Comparison of ENCODE assay signal across 9 cellular contexts in the genomic region with DNA sequence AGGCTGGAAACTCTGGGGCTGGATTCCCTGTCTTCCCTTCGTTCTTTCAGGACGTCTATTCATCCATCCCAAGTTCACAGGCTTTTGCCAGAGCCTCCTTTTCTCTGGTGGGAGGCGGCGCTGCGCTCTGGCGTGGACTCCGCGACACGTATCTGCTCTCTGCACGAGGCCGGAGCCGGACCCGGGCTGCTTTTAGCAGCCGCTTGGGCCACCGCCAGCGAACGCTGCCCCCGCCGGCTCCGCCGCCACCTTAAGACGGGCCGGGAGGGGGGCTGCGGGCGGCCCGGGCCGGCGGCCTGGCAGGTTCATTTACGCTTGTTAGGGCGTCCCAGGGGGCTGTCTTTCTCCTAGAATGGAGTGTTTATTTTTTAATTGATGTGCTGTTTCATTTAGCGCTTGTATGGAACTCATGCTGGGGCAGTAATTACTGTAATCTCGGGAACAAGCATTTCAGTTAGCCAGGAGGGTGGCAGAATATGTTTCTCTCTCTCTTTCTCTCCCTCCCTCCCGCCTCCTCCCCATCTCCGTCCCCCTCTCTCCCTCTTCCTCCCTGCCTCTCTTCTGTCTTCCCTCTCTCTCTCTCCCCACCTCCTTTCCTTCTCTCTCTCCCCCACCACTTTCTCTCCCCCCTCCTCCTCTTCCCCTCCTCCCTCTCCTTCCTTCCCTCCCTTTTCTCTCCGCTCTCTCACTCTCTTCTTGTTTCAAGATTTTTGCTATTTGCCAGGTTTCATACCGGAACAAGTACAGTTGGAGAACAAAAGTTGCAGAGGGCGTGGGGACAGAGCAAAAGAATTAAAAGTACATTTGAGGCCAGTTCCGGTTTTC. TPM values are rescaled to one million over a fixed set of nuclear protein-coding genes. Genes with fewer than 3 reads are reported as not detected.
DNase-seq lines count a peak whose midpoint lies in the region; TF ChIP-seq lines count a peak whose summit lies in the region.
"Had no signal": no experiment of that assay in that cellular context is flagged by ENCODE, and none has a peak within 500 bp of the region (broad histone marks: within the 10 kb centered on the region; RNA-seq: fewer than 3 reads in every experiment).

No MANE protein-coding gene starts in this region.

- DNase-seq in G401 (ENCODE audit: low spot score) (peak; percentile 7), NCI-H2081 (lab: John Stamatoyannopoulos, UW) (peak; percentile 68 to 89), head of caudate nucleus (peak in 41 of 42 donors; percentile 39 to 83 (median 66)), neural crest cell (ENCODE audit: low read depth, low spot score) (peak; percentile 26), GOT3 (lab: John Stamatoyannopoulos, UW) (no peak), SIG-M5 treated with dmso at 0.1 percent for 504 hours (lab: John Stamatoyannopoulos, UW; ENCODE audit: unreplicated experiment) (no peak), middle frontal gyrus (ENCODE audit: extremely low spot score, low spot score) (no peak)

- intact Hi-C loops in head of caudate nucleus (cut with DNase I): no loop called here

- peak; percentile 18 for TF ChIP-seq CTCF in neural crest cell (conservative IDR thresholded peaks at IDR 0.05)

- H3K4me3 Mint-ChIP-seq in activated naive CD4-positive, alpha-beta T cell treated with anti-CD3 and anti-CD28 coated beads, Interleukin-2, amount 50 U/mL, for 24 hours: peak overlapping the region; percentile 94
- H3K4me3 Mint-ChIP-seq in neural crest cell: peak overlapping the region; percentile 93

- H3K9me3 Mint-ChIP-seq in activated naive CD4-positive, alpha-beta T cell treated with anti-CD3 and anti-CD28 coated beads, Interleukin-2, amount 50 U/mL, for 24 hours: no peaks in the 10 kb centered on the region
- no peaks in the 10 kb centered on the region for H3K9me3 Mint-ChIP-seq in neural crest cell

- H3K27me3 Mint-ChIP-seq in activated naive CD4-positive, alpha-beta T cell treated with anti-CD3 and anti-CD28 coated beads, Interleukin-2, amount 50 U/mL, for 24 hours: peaks cover 10% of the 10 kb centered on the region
- H3K27me3 Mint-ChIP-seq in neural crest cell (ENCODE audit: low read depth): peaks cover 71% of the 10 kb centered on the region

- no peaks in the 10 kb centered on the region for H3K36me3 Mint-ChIP-seq in activated naive CD4-positive, alpha-beta T cell treated with anti-CD3 and anti-CD28 coated beads, Interleukin-2, amount 50 U/mL, for 24 hours
- H3K36me3 Mint-ChIP-seq in neural crest cell (ENCODE audit: low read depth): peaks cover 3% of the 10 kb centered on the region

- peaks cover 33% of the 10 kb centered on the region for H3K4me1 Mint-ChIP-seq in activated naive CD4-positive, alpha-beta T cell treated with anti-CD3 and anti-CD28 coated beads, Interleukin-2, amount 50 U/mL, for 24 hours
- peaks cover 19% of the 10 kb centered on the region for H3K4me1 Mint-ChIP-seq in neural crest cell

- in situ Hi-C loops in G401 (cut with HindIII; ENCODE audit: low sequenced_read_pairs): no loop called here

- H3K27ac Mint-ChIP-seq in activated naive CD4-positive, alpha-beta T cell treated with anti-CD3 and anti-CD28 coated beads, Interleukin-2, amount 50 U/mL, for 24 hours: no peak overlapping the region
- H3K27ac Mint-ChIP-seq in neural crest cell (ENCODE audit: unreplicated experiment): no peak overlapping the region

RNA-seq across cellular contexts. Expression of a gene that starts 1.3 kb away (rescaled TPM):
- total RNA-seq in G401 (2014; rRNA removed; shearing (Covaris generic)): 0.14 and 0.18 TPM in 2 replicates
- total RNA-seq in neural crest cell: 3.5 and 3.7 TPM in 2 replicates

RNA-seq across cellular contexts. Expression of a gene that starts 38.2 kb away (rescaled TPM):
- not detected in 2 replicates for total RNA-seq in G401 (2014; rRNA removed; shearing (Covaris generic))
- not detected in 2 replicates for total RNA-seq in neural crest cell
- total RNA-seq: temporal lobe had no signal

Comparison
In these comparisons a context has a peak if more than half of its experiments do, and no peak if none do; other contexts are left out.
1. DNase-seq: peak in G401 (single experiment), NCI-H2081 (2 of 2), head of caudate nucleus (41 of 42) and neural crest cell (single experiment); none in GOT3 (single experiment), SIG-M5 treated with dmso at 0.1 percent for 504 hours (single experiment) and middle frontal gyrus (single experiment).